In the genomic region with DNA sequence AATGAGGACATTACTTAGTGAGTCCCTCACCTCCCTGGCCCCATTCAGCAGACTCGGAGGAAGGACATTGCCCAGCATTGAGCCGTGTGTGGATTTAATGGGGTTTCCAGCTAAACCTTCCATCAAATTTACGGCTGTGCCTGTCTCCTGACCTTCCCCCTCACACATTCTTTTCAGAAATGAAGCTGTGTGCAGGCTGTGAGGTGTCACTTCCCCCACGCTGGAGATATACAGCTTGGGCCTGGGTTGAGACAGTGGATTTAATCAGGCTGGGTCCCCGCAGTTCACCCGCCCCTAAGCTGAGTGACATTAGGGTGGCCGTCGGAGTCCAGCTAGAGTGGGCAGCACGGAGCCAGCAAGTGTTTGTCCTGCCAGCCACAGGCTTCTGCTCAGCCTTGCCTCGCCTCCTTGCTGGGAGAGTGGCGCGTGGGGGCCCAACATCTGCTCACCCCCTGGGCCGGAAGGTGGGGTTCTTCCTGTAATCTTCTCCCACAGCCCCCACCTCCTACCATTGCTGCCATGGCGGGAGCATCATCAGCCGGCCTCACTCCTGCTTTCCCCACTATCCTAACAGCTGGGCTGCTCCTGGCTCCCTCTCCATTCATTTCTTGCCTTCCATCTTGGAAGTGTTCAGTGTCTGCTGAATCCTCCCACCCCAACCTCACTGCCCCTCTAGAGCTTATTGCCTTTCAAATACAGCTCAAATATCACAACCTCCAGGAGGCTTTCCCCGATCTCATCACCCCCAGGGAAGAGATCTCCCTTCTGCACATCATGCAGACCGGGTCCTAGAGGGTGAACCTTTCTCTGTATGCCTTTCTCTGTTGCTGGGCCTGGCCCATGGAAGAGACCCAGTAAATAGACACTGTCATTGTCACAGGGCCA, we compare ENCODE assay signal across 16 cellular contexts.
"Had no signal": no experiment of that assay in that cellular context is flagged by ENCODE, and none has a peak within 500 bp of the region (broad histone marks: within the 10 kb centered on the region; RNA-seq: fewer than 3 reads in every experiment).

No MANE protein-coding gene starts in this region.

- H3K9me3 ChIP-seq: tibial artery had no signal

- H3K27ac ChIP-seq: cardiac muscle cell, dorsolateral prefrontal cortex, hepatocyte, tibial artery, VCaP had no signal

- H3K27me3 Mint-ChIP-seq: activated CD4-positive, alpha-beta memory T cell treated with anti-CD3 and anti-CD28 coated beads, Interleukin-2, amount 10 ng/mL, durations not matched to agents 7 days and 5 days had no signal

- H3K36me3 ChIP-seq: cardiac muscle cell, tibial artery had no signal

- ATAC-seq: left lobe of liver; naive thymus-derived CD4-positive, alpha-beta T cell; stimulated activated memory B cell treated with anti-CD40 and anti-IgM and Interleukin-4, amounts not matched to agents 10 μg/mL and 1 μg/mL and 100 μg/mL, for 72 hours had no signal

- H3K36me3 Mint-ChIP-seq: activated naive CD4-positive, alpha-beta T cell treated with anti-CD3 and anti-CD28 coated beads, Interleukin-2, amount 10 ng/mL, durations not matched to agents 7 days and 5 days; naive thymus-derived CD4-positive, alpha-beta T cell; stimulated activated memory B cell treated with anti-CD40 and anti-IgM and Interleukin-4, amounts not matched to agents 10 μg/mL and 1 μg/mL and 100 μg/mL, for 72 hours had no signal

- DNase-seq: activated CD4-positive, alpha-beta memory T cell treated with anti-CD3 and anti-CD28 coated beads, Interleukin-2, amount 10 ng/mL, durations not matched to agents 7 days and 5 days; activated CD4-positive, alpha-beta T cell treated with anti-CD3 and anti-CD28 coated beads for 4 hours; activated naive CD4-positive, alpha-beta T cell treated with anti-CD3 and anti-CD28 coated beads, Interleukin-2, amount 10 ng/mL, durations not matched to agents 7 days and 5 days; activated T-cell treated with anti-CD3 and anti-CD28 coated beads, Interleukin-2, amount 50 U/mL, for 24 hours; dorsolateral prefrontal cortex; islet precursor cell; naive thymus-derived CD4-positive, alpha-beta T cell; occipital lobe; stimulated activated CD4-positive, alpha-beta T cell treated with anti-CD3 and anti-CD28 coated beads, Interleukin-2, amount 100 ng/mL, for 48 hours; T-helper 1 cell had no signal

- H3K27me3 ChIP-seq: cardiac muscle cell, tibial artery had no signal

- H3K4me3 Mint-ChIP-seq: activated CD4-positive, alpha-beta memory T cell treated with anti-CD3 and anti-CD28 coated beads, Interleukin-2, amount 10 ng/mL, durations not matched to agents 7 days and 5 days; activated naive CD4-positive, alpha-beta T cell treated with anti-CD3 and anti-CD28 coated beads, Interleukin-2, amount 10 ng/mL, durations not matched to agents 7 days and 5 days; activated T-cell treated with anti-CD3 and anti-CD28 coated beads, Interleukin-2, amount 50 U/mL, for 24 hours; naive thymus-derived CD4-positive, alpha-beta T cell; stimulated activated memory B cell treated with anti-CD40 and anti-IgM and Interleukin-4, amounts not matched to agents 10 μg/mL and 1 μg/mL and 100 μg/mL, for 72 hours had no signal

- H3K4me1 Mint-ChIP-seq: activated CD4-positive, alpha-beta memory T cell treated with anti-CD3 and anti-CD28 coated beads, Interleukin-2, amount 10 ng/mL, durations not matched to agents 7 days and 5 days; activated naive CD4-positive, alpha-beta T cell treated with anti-CD3 and anti-CD28 coated beads, Interleukin-2, amount 10 ng/mL, durations not matched to agents 7 days and 5 days; naive thymus-derived CD4-positive, alpha-beta T cell; stimulated activated memory B cell treated with anti-CD40 and anti-IgM and Interleukin-4, amounts not matched to agents 10 μg/mL and 1 μg/mL and 100 μg/mL, for 72 hours had no signal

- H3K4me2 ChIP-seq: hepatocyte had no signal

- H3K27ac Mint-ChIP-seq: activated CD4-positive, alpha-beta memory T cell treated with anti-CD3 and anti-CD28 coated beads, Interleukin-2, amount 10 ng/mL, durations not matched to agents 7 days and 5 days; activated naive CD4-positive, alpha-beta T cell treated with anti-CD3 and anti-CD28 coated beads, Interleukin-2, amount 10 ng/mL, durations not matched to agents 7 days and 5 days; activated T-cell treated with anti-CD3 and anti-CD28 coated beads, Interleukin-2, amount 50 U/mL, for 24 hours; naive thymus-derived CD4-positive, alpha-beta T cell; stimulated activated memory B cell treated with anti-CD40 and anti-IgM and Interleukin-4, amounts not matched to agents 10 μg/mL and 1 μg/mL and 100 μg/mL, for 72 hours had no signal

- H3K4me1 ChIP-seq: tibial artery had no signal

- H3K4me3 ChIP-seq: cardiac muscle cell, dorsolateral prefrontal cortex, hepatocyte, tibial artery had no signal

- H2AFZ ChIP-seq: hepatocyte had no signal

- H3K9me3 Mint-ChIP-seq: activated CD4-positive, alpha-beta memory T cell treated with anti-CD3 and anti-CD28 coated beads, Interleukin-2, amount 10 ng/mL, durations not matched to agents 7 days and 5 days; activated naive CD4-positive, alpha-beta T cell treated with anti-CD3 and anti-CD28 coated beads, Interleukin-2, amount 10 ng/mL, durations not matched to agents 7 days and 5 days; activated T-cell treated with anti-CD3 and anti-CD28 coated beads, Interleukin-2, amount 50 U/mL, for 24 hours; stimulated activated memory B cell treated with anti-CD40 and anti-IgM and Interleukin-4, amounts not matched to agents 10 μg/mL and 1 μg/mL and 100 μg/mL, for 72 hours had no signal
